In the genomic region with DNA sequence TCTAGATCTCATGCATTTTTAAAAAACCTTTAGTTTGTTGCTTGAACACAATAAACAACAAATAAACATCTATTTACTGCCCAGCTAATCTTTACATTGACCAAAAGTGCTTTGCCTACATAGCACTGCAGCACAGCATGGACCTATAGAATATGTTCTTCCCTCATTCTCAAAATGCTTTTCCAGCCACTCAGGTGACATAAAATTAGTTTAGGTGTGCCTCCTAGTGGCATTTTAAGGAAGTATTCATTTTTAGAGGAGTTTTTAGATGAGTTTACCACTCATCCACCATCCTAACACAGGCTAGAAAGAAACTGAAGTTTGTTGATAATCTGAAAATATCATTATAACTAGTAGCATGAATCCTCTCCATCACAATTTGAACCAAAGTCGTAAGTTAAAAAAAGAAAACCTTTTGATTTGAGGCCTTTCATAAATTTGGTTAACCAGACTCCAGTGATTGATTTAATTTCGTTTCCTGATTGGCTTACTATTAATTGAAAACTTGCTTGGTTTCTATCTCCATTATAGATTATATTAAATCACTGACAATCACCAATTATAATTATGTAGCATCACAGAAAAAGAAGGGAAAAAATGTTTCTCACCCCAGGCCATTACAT, we compare ENCODE assay signal across 7 cellular contexts. TPM values are rescaled to one million over a fixed set of nuclear protein-coding genes. Genes with fewer than 3 reads are reported as not detected.
A peak's percentile ranks its signal among the peaks of the same experiment; 100 is the strongest.
DNase-seq lines count a peak whose midpoint lies in the region; ATAC-seq, FAIRE-seq and TF ChIP-seq lines count a peak whose summit lies in the region.

No MANE protein-coding gene starts in this region.

- DNase-seq in G401 (ENCODE audit: low spot score) (peak; percentile 3), Karpas-422 (peak; percentile 74), SW480 (ENCODE audit: low spot score) (peak; percentile 46), kidney (no peak), SIG-M5 (lab: John Stamatoyannopoulos, UW) (no peak), NCI-H128 (lab: John Stamatoyannopoulos, UW; ENCODE audit: unreplicated experiment) (no peak)

- no peak for FAIRE-seq in kidney (lab: Jason Lieb, UNC)

- no peak overlapping the region for H2AFZ ChIP-seq in Karpas-422 (ENCODE audit: low read length)

- H3K27ac ChIP-seq in Karpas-422 (ENCODE audit: low read length) (no peak overlapping the region), kidney (ENCODE audit: low read depth in 2 of 2, low read length in 2 of 2) (no peak overlapping the region)

- no peaks in the 10 kb centered on the region for H4K20me1 ChIP-seq in Karpas-422 (ENCODE audit: insufficient read depth, low read depth, low read length)

- H3K36me3 ChIP-seq in Karpas-422 (ENCODE audit: insufficient read depth, low read length), result no peaks in the 10 kb centered on the region
- no peaks in the 10 kb centered on the region for H3K36me3 ChIP-seq in kidney (ENCODE audit: control insufficient read depth in 1 of 2, insufficient read depth in 2 of 2, low read length in 2 of 2)

- H3K9me3 ChIP-seq in Karpas-422 (ENCODE audit: low read length) (no peaks in the 10 kb centered on the region), kidney (ENCODE audit: control insufficient read depth in 1 of 2, low read length in 2 of 2) (no peaks in the 10 kb centered on the region)

- no peak overlapping the region for H3K4me2 ChIP-seq in Karpas-422 (ENCODE audit: low read depth, low read length, poor library complexity, severe bottlenecking)

- H3K9ac ChIP-seq in Karpas-422 (ENCODE audit: low read length), result no peak overlapping the region
- no peak overlapping the region for H3K9ac ChIP-seq in kidney (ENCODE audit: low read length in 2 of 2)

- no peak for ATAC-seq in HG02870 (IDR thresholded peaks at IDR 0.05; ENCODE audit: unreplicated experiment)

- in situ Hi-C loops in G401 (cut with HindIII; ENCODE audit: low sequenced_read_pairs), result no loop called here

- H3K4me3 ChIP-seq in Karpas-422 (ENCODE audit: low read length), result no peak overlapping the region
- H3K4me3 ChIP-seq in kidney (ENCODE audit: low read length in 2 of 2), result no peak overlapping the region

- intact Hi-C loops in kidney (cut with DNase I), result no loop called here

- H3K79me2 ChIP-seq in Karpas-422 (ENCODE audit: low read length), result no peaks in the 10 kb centered on the region

- no peaks in the 10 kb centered on the region for H3K27me3 ChIP-seq in Karpas-422 (ENCODE audit: low read length)

- no peaks in the 10 kb centered on the region for H3K9me2 ChIP-seq in Karpas-422 (replicated peaks; ENCODE audit: insufficient read depth, low read length)

- H3K4me1 ChIP-seq in Karpas-422 (ENCODE audit: low read length), result 0 out of 2 replicates have a peak, but pooled peaks cover 2% of the 10 kb centered on the region
- H3K4me1 ChIP-seq in kidney (ENCODE audit: control insufficient read depth in 1 of 2, insufficient read depth in 1 of 2, low read depth in 1 of 2, low read length in 2 of 2), result no peaks in the 10 kb centered on the region

- peak; percentile 30 for TF ChIP-seq CTCF in kidney (IDR thresholded peaks at IDR 0.05; ENCODE audit: borderline replicate concordance, extremely low read depth, insufficient read depth)

RNA-seq across cellular contexts. Expression of gene PLGRKT, which starts 12.6 kb away (rescaled TPM):
- total RNA-seq in G401 (2014; rRNA removed; shearing (Covaris generic)), result 62.0 and 102 TPM in 2 replicates
- total RNA-seq in Karpas-422 (2014; rRNA removed; shearing (Covaris generic); ENCODE audit: low replicate concordance), result 18.7 and 53.1 TPM in 2 replicates
- 35.2 TPM for total RNA-seq in kidney
- polyA plus RNA-seq in kidney (ENCODE audit: insufficient read depth, low read depth, low replicate concordance), result 50.9 TPM

RNA-seq across cellular contexts. Expression of gene CD274, which starts 25.2 kb away (rescaled TPM):
- not detected in 2 replicates for total RNA-seq in G401 (2014; rRNA removed; shearing (Covaris generic))
- total RNA-seq in Karpas-422 (2014; rRNA removed; shearing (Covaris generic); ENCODE audit: low replicate concordance), result 0.11 and 0.29 TPM in 2 replicates
- 5.0 TPM for total RNA-seq in kidney
- polyA plus RNA-seq in kidney (ENCODE audit: insufficient read depth, low read depth, low replicate concordance), result 2.0 TPM

Comparison
In these comparisons a context has a peak if more than half of its experiments do, and no peak if none do; other contexts are left out.
1. DNase-seq: peak in G401 (single experiment), Karpas-422 (single experiment) and SW480 (single experiment); none in kidney (single experiment), SIG-M5 (single experiment) and NCI-H128 (single experiment).